Comparison of ENCODE assay signal across 16 cellular contexts in the genomic region with DNA sequence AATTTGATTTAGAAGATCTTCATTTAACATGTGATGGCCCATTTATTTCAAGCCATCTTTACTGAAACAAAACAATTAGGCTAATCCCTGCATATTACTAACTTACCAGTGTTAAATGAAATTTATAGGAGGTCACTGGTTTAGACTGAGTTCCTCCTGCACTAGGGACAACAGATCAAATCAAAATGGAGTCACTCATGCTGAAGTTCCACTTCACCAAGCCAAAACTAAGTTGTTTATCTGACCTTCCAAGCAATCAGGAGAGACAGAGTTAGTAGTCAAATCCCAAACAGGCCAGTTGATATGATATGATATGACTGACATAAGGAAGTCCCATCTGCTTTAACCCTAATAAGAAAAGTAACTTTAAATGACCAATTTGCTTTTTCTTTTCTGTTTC. TPM values are rescaled to one million over a fixed set of nuclear protein-coding genes. Genes with fewer than 3 reads are reported as not detected.
DNase-seq lines count a peak whose midpoint lies in the region; ATAC-seq, FAIRE-seq and TF ChIP-seq lines count a peak whose summit lies in the region.
"Had no signal": no experiment of that assay in that cellular context is flagged by ENCODE, and none has a peak within 500 bp of the region (broad histone marks: within the 10 kb centered on the region; RNA-seq: fewer than 3 reads in every experiment).

No MANE protein-coding gene starts in this region.

- H3K27ac Mint-ChIP-seq in stimulated activated naive CD8-positive, alpha-beta T cell treated with anti-CD3 and anti-CD28 coated beads, Interleukin-15, Interleukin-2, amounts not matched to agents 100 ng/mL and 50 ng/mL, for 24 hours = peak overlapping the region; percentile 98
- H3K27ac Mint-ChIP-seq in stimulated activated naive CD8-positive, alpha-beta T cell treated with anti-CD3 and anti-CD28 coated beads, Interleukin-15, amount 100 ng/mL, for 72 hours = no peak overlapping the region

- ATAC-seq in stimulated activated naive CD8-positive, alpha-beta T cell treated with anti-CD3 and anti-CD28 coated beads, Interleukin-15, amount 100 ng/mL, for 72 hours = no peak
- ATAC-seq in Panc1 (no peak), K562 (no peak)
- ATAC-seq: HepG2 had no signal

- H3K27ac ChIP-seq in Panc1 (ENCODE audit: low read length) = peak overlapping the region; percentile 89
- H3K27ac ChIP-seq in K562 (ENCODE audit: extremely low read depth, low read depth, low read length) = no peak overlapping the region
- H3K27ac ChIP-seq in vagina = peak overlapping the region; percentile 13
- H3K27ac ChIP-seq: SJCRH30 had no signal

- FAIRE-seq in K562 (lab: Jason Lieb, UNC) = no peak
- FAIRE-seq: H54, HepG2 had no signal

- H4K20me1 ChIP-seq in K562 (replicated peaks; ENCODE audit: control insufficient read depth, insufficient read depth, low read length) = no peaks in the 10 kb centered on the region; the same call in 1 of the 2 replicates

- H2AFZ ChIP-seq in K562 (ENCODE audit: low read depth, low read length) = no peak overlapping the region

- no peak for DNase-seq in stimulated activated naive CD8-positive, alpha-beta T cell treated with anti-CD3 and anti-CD28 coated beads, Interleukin-15, amount 100 ng/mL, for 72 hours
- DNase-seq in Panc1 (ENCODE audit: low read depth, low spot score) = no peak
- DNase-seq in K562 (ENCODE audit: extremely low read depth in 1 of 4, low spot score in 3 of 4) = no peak
- DNase-seq in vagina (ENCODE audit: extremely low spot score in 2 of 2) = no peak
- DNase-seq in T-helper 9 cell = no peak
- no peak for DNase-seq in NK-92 treated with Interleukin-12 subunit alpha and Interleukin-12 subunit beta, amount 100 ng/mL, for 24 hours (lab: John Stamatoyannopoulos, UW)
- no peak for DNase-seq in NCI-H187 treated with DMSO at 0.1 percent for 48 hours (lab: John Stamatoyannopoulos, UW)
- DNase-seq: COR-L47, Karpas-422, NCI-H1436, NCI-H2081, NCI-H524, SJCRH30 had no signal

- BruUV-seq in Panc1 (replicated peaks; lab: Mats Ljungman, UMichigan) (no TSS peak), K562 (replicated peaks; lab: Mats Ljungman, UMichigan) (no TSS peak)

- no peak for TF ChIP-seq RAD21 in K562 (CRISPR knock-in tag; conservative IDR thresholded peaks at IDR 0.05 in 1 of 2, IDR thresholded peaks at IDR 0.05 in 1 of 2)

- TF ChIP-seq POLR2A in K562 (conservative IDR thresholded peaks at IDR 0.05) = no peak
- no peak for TF ChIP-seq POLR2A in vagina (IDR thresholded peaks at IDR 0.05)

- TF ChIP-seq CTCF in Panc1 (IDR thresholded peaks at IDR 0.05) (no peak), K562 (IDR thresholded peaks at IDR 0.05 in 2 of 3, conservative IDR thresholded peaks at IDR 0.05 in 1 of 3; ENCODE audit: insufficient read depth in 2 of 3, low read depth in 1 of 3, low read length in 3 of 3) (no peak), vagina (IDR thresholded peaks at IDR 0.05) (no peak)

- H3K27me3 Mint-ChIP-seq in stimulated activated naive CD8-positive, alpha-beta T cell treated with anti-CD3 and anti-CD28 coated beads, Interleukin-15, Interleukin-2, amounts not matched to agents 100 ng/mL and 50 ng/mL, for 24 hours = no peaks in the 10 kb centered on the region
- no peaks in the 10 kb centered on the region for H3K27me3 Mint-ChIP-seq in stimulated activated naive CD8-positive, alpha-beta T cell treated with anti-CD3 and anti-CD28 coated beads, Interleukin-15, amount 100 ng/mL, for 72 hours

- peaks cover 61% of the 10 kb centered on the region for H3K4me1 ChIP-seq in Panc1 (ENCODE audit: control insufficient read depth, insufficient read depth, low read length)
- peaks cover 7 to 8% of the 10 kb centered on the region in 2 experiments; a peak in 4 of 5 replicates for H3K4me1 ChIP-seq in K562 (replicated peaks in 1 of 2; ENCODE audit: control insufficient read depth in 2 of 2, insufficient read depth in 2 of 2, low read length in 2 of 2)
- H3K4me1 ChIP-seq in vagina = peaks cover 62% of the 10 kb centered on the region

- H3K4me2 ChIP-seq in K562 (ENCODE audit: insufficient read depth, low read length) = no peak overlapping the region

- peaks cover 50% of the 10 kb centered on the region for H3K36me3 Mint-ChIP-seq in stimulated activated naive CD8-positive, alpha-beta T cell treated with anti-CD3 and anti-CD28 coated beads, Interleukin-15, Interleukin-2, amounts not matched to agents 100 ng/mL and 50 ng/mL, for 24 hours (ENCODE audit: low read depth)

- no peaks in the 10 kb centered on the region for H3K9me3 ChIP-seq in Panc1 (ENCODE audit: control insufficient read depth, insufficient read depth, low read depth, low read length)
- no peaks in the 10 kb centered on the region for H3K9me3 ChIP-seq in K562 (replicated peaks; ENCODE audit: control insufficient read depth, insufficient read depth, low read depth, low read length)
- H3K9me3 ChIP-seq in vagina = no peaks in the 10 kb centered on the region
- H3K9me3 ChIP-seq: SJCRH30 had no signal

- H3K4me1 Mint-ChIP-seq in stimulated activated naive CD8-positive, alpha-beta T cell treated with anti-CD3 and anti-CD28 coated beads, Interleukin-15, Interleukin-2, amounts not matched to agents 100 ng/mL and 50 ng/mL, for 24 hours (ENCODE audit: low read depth) = no peaks in the 10 kb centered on the region
- peaks cover 35% of the 10 kb centered on the region for H3K4me1 Mint-ChIP-seq in stimulated activated naive CD8-positive, alpha-beta T cell treated with anti-CD3 and anti-CD28 coated beads, Interleukin-15, amount 100 ng/mL, for 72 hours

- no peaks in the 10 kb centered on the region for H3K36me3 ChIP-seq in Panc1 (ENCODE audit: control insufficient read depth, insufficient read depth, low read length)
- H3K36me3 ChIP-seq in K562 (ENCODE audit: control insufficient read depth, insufficient read depth, low read length) = no peaks in the 10 kb centered on the region
- no peaks in the 10 kb centered on the region for H3K36me3 ChIP-seq in vagina
- H3K36me3 ChIP-seq: SJCRH30 had no signal

- POLR2A ChIA-PET in Panc1 (lab: Charles Lee) (no interaction called here), K562 (lab: Yijun Ruan, JAX) (no interaction called here)

- H3K9ac ChIP-seq in K562 (ENCODE audit: insufficient read depth in 1 of 2, low read depth in 2 of 2, low read length in 2 of 2) = no peak overlapping the region

- no peak for TF ChIP-seq EP300 in K562 (IDR thresholded peaks at IDR 0.05; ENCODE audit: low read length)

- H3K79me2 ChIP-seq in K562 (ENCODE audit: control insufficient read depth, insufficient read depth, low read length) = no peaks in the 10 kb centered on the region

- intact Hi-C loops in Panc1 (cut with micrococcal nuclease; ENCODE audit: unreplicated experiment) = no loop called here
- intact Hi-C loops in K562 (cut with micrococcal nuclease) = no loop called here
- intact Hi-C loops in vagina (cut with DNase I) = loop anchor here (10.0 kb wide), 2 partner anchors 53 to 113 kb away; no protein-coding TSS in a partner anchor

- no peaks in the 10 kb centered on the region for H3K27me3 ChIP-seq in Panc1 (ENCODE audit: control insufficient read depth, insufficient read depth, low read length)
- H3K27me3 ChIP-seq in K562 (ENCODE audit: control insufficient read depth in 2 of 2, insufficient read depth in 2 of 2, low read length in 2 of 2) = peaks cover 14 to 18% of the 10 kb centered on the region in 2 experiments
- H3K27me3 ChIP-seq in vagina = no peaks in the 10 kb centered on the region
- H3K27me3 ChIP-seq: SJCRH30 had no signal

- CTCF ChIA-PET in Panc1 (lab: Charles Lee) (no interaction called here), K562 (lab: Yijun Ruan, JAX; ENCODE audit: low intra/inter-chr PET ratio) (no interaction called here)

- no peaks in the 10 kb centered on the region for H3K9me1 ChIP-seq in K562 (ENCODE audit: control insufficient read depth, insufficient read depth, low read length)

- in situ Hi-C loops in Panc1 (cut with HindIII; ENCODE audit: low pct_unique_long_range_greater_than_20kb, low sequenced_read_pairs) = no loop called here
- in situ Hi-C loops in K562 (cut with MboI) = no loop called here

- no peak overlapping the region for H3K4me3 ChIP-seq in Panc1 (ENCODE audit: low read depth in 2 of 2, low read length in 2 of 2)
- no peak overlapping the region for H3K4me3 ChIP-seq in K562
- H3K4me3 ChIP-seq in vagina = no peak overlapping the region
- H3K4me3 ChIP-seq: SJCRH30 had no signal

- H3K9me3 Mint-ChIP-seq in stimulated activated naive CD8-positive, alpha-beta T cell treated with anti-CD3 and anti-CD28 coated beads, Interleukin-15, Interleukin-2, amounts not matched to agents 100 ng/mL and 50 ng/mL, for 24 hours = no peaks in the 10 kb centered on the region
- no peaks in the 10 kb centered on the region for H3K9me3 Mint-ChIP-seq in stimulated activated naive CD8-positive, alpha-beta T cell treated with anti-CD3 and anti-CD28 coated beads, Interleukin-15, amount 100 ng/mL, for 72 hours

- peak overlapping the region; percentile 45 for H3K4me3 Mint-ChIP-seq in stimulated activated naive CD8-positive, alpha-beta T cell treated with anti-CD3 and anti-CD28 coated beads, Interleukin-15, Interleukin-2, amounts not matched to agents 100 ng/mL and 50 ng/mL, for 24 hours
- H3K4me3 Mint-ChIP-seq in stimulated activated naive CD8-positive, alpha-beta T cell treated with anti-CD3 and anti-CD28 coated beads, Interleukin-15, amount 100 ng/mL, for 72 hours = peak overlapping the region in 1 of 2 donors; percentile 31

RNA-seq across cellular contexts. Expression of a gene that starts 4.8 kb away (rescaled TPM):
- total RNA-seq in Panc1 (2021; ENCODE audit: unreplicated experiment) = 75.2 TPM
- 19.4 TPM for polyA plus RNA-seq in Panc1 (2012; ENCODE audit: insufficient read length)
- 2.5 and 10.4 TPM in 2 replicates for total RNA-seq in K562 (2011; cell fraction: chromatin; rRNA removed; ENCODE audit: low replicate concordance)
- total RNA-seq in K562 (2011; cell fraction: nucleolus; rRNA removed) = 1.1 and 1.2 TPM in 2 replicates
- total RNA-seq in K562 (2011; cell fraction: nucleoplasm; rRNA removed) = 1.8 and 3.4 TPM in 2 replicates
- 0.73 and 1.3 TPM in 2 replicates for total RNA-seq in K562 (2014; rRNA removed)
- 1.6 and 1.7 TPM in 2 replicates for total RNA-seq in K562 (2014; rRNA removed; fragmentation: Illumina TruSeq; extraction: Trizol)
- 0.94 and 1.2 TPM in 2 replicates for total RNA-seq in K562 (2015; rRNA removed; fragmentation: Illumina TruSeq; extraction: Trizol)
- total RNA-seq in K562 (2021) = 1.6 and 2.1 TPM in 2 replicates
- polyA plus RNA-seq in K562 (2011; rRNA removed) = 1.5 and 2.4 TPM in 2 replicates
- polyA plus RNA-seq in K562 (2011; cell fraction: cytosol; rRNA removed) = 0.52 and 1.5 TPM in 2 replicates
- 1.5 and 2.3 TPM in 2 replicates for polyA plus RNA-seq in K562 (2011; cell fraction: nucleus; rRNA removed)
- 1.6 and 2.3 TPM in 2 replicates for polyA plus RNA-seq in K562 (2012)
- polyA plus RNA-seq in K562 (2014; fragmentation: Illumina TruSeq; extraction: Trizol) = 0.83 and 0.91 TPM in 2 replicates
- polyA plus RNA-seq in K562 (2014; fragmentation: Nextera tagmentation; extraction: Ambion mirVana) = 1 to 10 TPM in 1 of 2 experiments, under 1 TPM in 1; 0.73 to 1.6 TPM
- polyA plus RNA-seq in K562 (2014; rRNA removed) = 1.1 and 1.4 TPM in 2 replicates
- 3.9 and 5.5 TPM in 2 replicates for polyA minus RNA-seq in K562 (2011; rRNA and poly(A)+ RNA removed)
- polyA minus RNA-seq in K562 (2011; cell fraction: cytosol; rRNA and poly(A)+ RNA removed) = 0.86 and 3.0 TPM in 2 replicates
- polyA minus RNA-seq in K562 (2011; cell fraction: nucleus; rRNA and poly(A)+ RNA removed) = 2.7 and 4.8 TPM in 2 replicates
- 52.1 TPM for total RNA-seq in vagina
